1 cellular context compared by ENCODE assay signal in the genomic region with DNA sequence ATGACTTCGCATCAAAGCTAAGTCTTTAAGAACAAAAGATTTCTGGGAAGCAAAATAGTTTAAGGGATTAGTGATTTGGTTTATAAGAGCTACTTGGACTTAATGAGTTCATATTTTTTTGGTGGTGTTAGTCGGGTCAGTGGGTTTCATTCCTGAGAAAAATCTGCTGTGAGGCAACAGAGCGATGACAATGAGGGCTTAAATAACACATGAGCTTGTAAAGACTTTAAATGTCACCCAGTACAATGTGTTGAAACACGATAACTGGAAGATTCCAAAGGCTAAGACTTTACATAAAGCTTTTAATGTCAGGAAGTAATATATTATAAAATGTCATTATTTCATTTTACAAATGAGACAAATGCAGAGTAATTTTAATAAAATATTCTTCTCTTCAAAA.
TF ChIP-seq lines count a peak whose summit lies in the region.

No MANE protein-coding gene starts in this region.

TF ChIP-seq in Ishikawa, 13 proteins besides CTCF, POLR2A, EP300 and RAD21 (continued from another document):
- TF ChIP-seq, protein P1, sequence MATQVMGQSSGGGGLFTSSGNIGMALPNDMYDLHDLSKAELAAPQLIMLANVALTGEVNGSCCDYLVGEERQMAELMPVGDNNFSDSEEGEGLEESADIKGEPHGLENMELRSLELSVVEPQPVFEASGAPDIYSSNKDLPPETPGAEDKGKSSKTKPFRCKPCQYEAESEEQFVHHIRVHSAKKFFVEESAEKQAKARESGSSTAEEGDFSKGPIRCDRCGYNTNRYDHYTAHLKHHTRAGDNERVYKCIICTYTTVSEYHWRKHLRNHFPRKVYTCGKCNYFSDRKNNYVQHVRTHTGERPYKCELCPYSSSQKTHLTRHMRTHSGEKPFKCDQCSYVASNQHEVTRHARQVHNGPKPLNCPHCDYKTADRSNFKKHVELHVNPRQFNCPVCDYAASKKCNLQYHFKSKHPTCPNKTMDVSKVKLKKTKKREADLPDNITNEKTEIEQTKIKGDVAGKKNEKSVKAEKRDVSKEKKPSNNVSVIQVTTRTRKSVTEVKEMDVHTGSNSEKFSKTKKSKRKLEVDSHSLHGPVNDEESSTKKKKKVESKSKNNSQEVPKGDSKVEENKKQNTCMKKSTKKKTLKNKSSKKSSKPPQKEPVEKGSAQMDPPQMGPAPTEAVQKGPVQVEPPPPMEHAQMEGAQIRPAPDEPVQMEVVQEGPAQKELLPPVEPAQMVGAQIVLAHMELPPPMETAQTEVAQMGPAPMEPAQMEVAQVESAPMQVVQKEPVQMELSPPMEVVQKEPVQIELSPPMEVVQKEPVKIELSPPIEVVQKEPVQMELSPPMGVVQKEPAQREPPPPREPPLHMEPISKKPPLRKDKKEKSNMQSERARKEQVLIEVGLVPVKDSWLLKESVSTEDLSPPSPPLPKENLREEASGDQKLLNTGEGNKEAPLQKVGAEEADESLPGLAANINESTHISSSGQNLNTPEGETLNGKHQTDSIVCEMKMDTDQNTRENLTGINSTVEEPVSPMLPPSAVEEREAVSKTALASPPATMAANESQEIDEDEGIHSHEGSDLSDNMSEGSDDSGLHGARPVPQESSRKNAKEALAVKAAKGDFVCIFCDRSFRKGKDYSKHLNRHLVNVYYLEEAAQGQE (IDR thresholded peaks at IDR 0.05; ENCODE audit: low read depth) = no peak
- TF ChIP-seq, protein P2, sequence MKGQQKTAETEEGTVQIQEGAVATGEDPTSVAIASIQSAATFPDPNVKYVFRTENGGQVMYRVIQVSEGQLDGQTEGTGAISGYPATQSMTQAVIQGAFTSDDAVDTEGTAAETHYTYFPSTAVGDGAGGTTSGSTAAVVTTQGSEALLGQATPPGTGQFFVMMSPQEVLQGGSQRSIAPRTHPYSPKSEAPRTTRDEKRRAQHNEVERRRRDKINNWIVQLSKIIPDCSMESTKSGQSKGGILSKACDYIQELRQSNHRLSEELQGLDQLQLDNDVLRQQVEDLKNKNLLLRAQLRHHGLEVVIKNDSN (IDR thresholded peaks at IDR 0.05) = no peak
- TF ChIP-seq EGR1 (IDR thresholded peaks at IDR 0.05) (no peak), NFIC (IDR thresholded peaks at IDR 0.05) (0 out of 2 replicates have a peak, but pooled peaks have one; percentile 34), TAF1 (IDR thresholded peaks at IDR 0.05; ENCODE audit: low read depth) (no peak)
- TF ChIP-seq, protein P3, sequence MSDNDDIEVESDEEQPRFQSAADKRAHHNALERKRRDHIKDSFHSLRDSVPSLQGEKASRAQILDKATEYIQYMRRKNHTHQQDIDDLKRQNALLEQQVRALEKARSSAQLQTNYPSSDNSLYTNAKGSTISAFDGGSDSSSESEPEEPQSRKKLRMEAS (IDR thresholded peaks at IDR 0.05) = no peak
TF ChIP-seq in Ishikawa: peak in this region for 5.
